ENCODE assay signal across 17 cellular contexts in the genomic region with DNA sequence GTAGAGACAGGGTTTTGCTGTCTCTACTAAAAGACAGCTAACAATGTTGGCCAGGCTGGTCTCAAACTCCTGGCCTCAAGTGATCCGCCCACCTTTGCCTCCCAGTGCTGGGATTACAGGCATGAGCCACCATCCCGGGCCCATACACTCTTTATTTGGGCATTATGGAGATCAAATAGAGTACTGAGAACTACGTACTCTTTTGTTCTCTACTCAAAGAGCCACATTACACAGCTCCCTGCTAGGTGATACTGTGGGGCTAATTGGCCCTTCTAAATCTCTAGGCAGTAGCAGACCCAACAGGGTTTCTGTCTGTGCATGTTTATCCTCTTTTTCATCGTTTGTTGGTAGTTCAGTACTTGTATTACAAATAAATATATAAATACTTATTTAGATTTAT. TPM values are rescaled to one million over a fixed set of nuclear protein-coding genes. Genes with fewer than 3 reads are reported as not detected.
"Had no signal": no experiment of that assay in that cellular context is flagged by ENCODE, and none has a peak within 500 bp of the region (broad histone marks: within the 10 kb centered on the region; RNA-seq: fewer than 3 reads in every experiment).

No MANE protein-coding gene starts in this region.

- H3K4me3 Mint-ChIP-seq: naive B cell, nephron progenitor cell, type B pancreatic cell had no signal

- ATAC-seq: left colon had no signal

- H3K4me3 ChIP-seq: esophagus squamous epithelium, sigmoid colon, skin epidermis, stomach, thoracic aorta had no signal

- H3K27me3 ChIP-seq: esophagus squamous epithelium, neutrophil, sigmoid colon, stomach had no signal

- H3K27me3 Mint-ChIP-seq: naive B cell, type B pancreatic cell had no signal

- H3K27ac Mint-ChIP-seq: naive B cell, nephron progenitor cell, type B pancreatic cell had no signal

- H3K9me3 Mint-ChIP-seq: type B pancreatic cell had no signal

- H3K9me3 ChIP-seq: esophagus squamous epithelium, neutrophil, sigmoid colon, stomach, thoracic aorta had no signal

- H3K27ac ChIP-seq: epithelial cell of prostate, esophagus squamous epithelium, neutrophil, sigmoid colon, skin epidermis, stomach, thoracic aorta had no signal

- H3K36me3 ChIP-seq: esophagus squamous epithelium, neutrophil had no signal

- DNase-seq: effector memory CD4-positive, alpha-beta T cell; esophagus squamous epithelium; left colon; mesendoderm; naive B cell; nephron progenitor cell; sigmoid colon; stimulated activated CD4-positive, alpha-beta T cell treated with anti-CD3 and anti-CD28 coated beads, Interleukin-12 subunit alpha, Interleukin-12 subunit beta, amount 100 ng/mL, for 4 hours; stimulated activated naive CD4-positive, alpha-beta T cell; stomach; substantia nigra had no signal

RNA-seq across cellular contexts. Expression of gene CKMT2, which starts 16.1 kb away (rescaled TPM):
- total RNA-seq: kidney epithelial cell had no signal
